In the genomic region with DNA sequence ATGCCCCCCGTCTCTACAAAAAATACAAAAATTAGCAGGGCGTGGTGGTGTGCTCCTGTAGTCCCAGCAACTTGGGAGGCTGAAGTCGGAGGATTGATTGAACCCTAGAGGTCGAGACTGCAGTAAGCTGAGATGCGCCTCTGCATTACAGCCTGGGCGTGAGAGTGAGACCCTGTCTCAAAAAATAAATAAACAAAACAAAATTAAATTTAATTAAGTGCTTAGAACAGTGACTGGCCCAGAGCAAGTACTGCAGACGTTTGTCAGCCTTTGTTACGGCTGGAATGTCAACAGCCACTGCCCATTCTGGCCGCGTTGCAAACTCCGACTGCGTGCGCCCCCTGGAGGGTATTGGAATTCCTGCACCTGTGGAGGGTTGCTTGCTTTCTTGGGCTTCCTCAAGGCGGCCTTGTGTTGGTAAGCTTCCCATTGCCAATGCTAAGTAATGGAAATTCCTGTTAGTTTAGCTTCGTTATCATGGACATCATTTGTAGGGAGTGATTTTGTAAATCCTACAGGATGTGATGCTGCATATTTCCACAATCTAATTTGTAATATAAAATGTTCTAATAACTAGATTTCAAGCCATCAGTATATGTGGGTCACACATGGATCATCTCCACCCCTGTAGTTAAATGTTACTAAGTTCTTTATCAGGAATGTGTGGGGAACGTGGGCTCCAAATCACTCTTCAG, we compare ENCODE assay signal across 8 cellular contexts. TPM values are rescaled to one million over a fixed set of nuclear protein-coding genes. Genes with fewer than 3 reads are reported as not detected.
DNase-seq lines count a peak whose midpoint lies in the region; ATAC-seq and TF ChIP-seq lines count a peak whose summit lies in the region.

No MANE protein-coding gene starts in this region.

- ATAC-seq in HG02759 (IDR thresholded peaks at IDR 0.05; ENCODE audit: unreplicated experiment) (peak; percentile 80), GM21515 (IDR thresholded peaks at IDR 0.05; ENCODE audit: unreplicated experiment) (no peak)
- peak; percentile 73 for ATAC-seq in effector memory CD8-positive, alpha-beta T cell (replicated peaks)

- peaks cover 21 to 65% of the 10 kb centered on the region in 2 donors for H3K27me3 Mint-ChIP-seq in effector memory CD8-positive, alpha-beta T cell
- H3K27me3 Mint-ChIP-seq in mesothelial cell of epicardium (ENCODE audit: low read depth): peaks cover 51% of the 10 kb centered on the region

- H3K4me3 Mint-ChIP-seq in effector memory CD8-positive, alpha-beta T cell: no peak overlapping the region
- H3K4me3 Mint-ChIP-seq in mesothelial cell of epicardium: no peak overlapping the region

- H3K4me1 Mint-ChIP-seq in effector memory CD8-positive, alpha-beta T cell (ENCODE audit: low read depth in 2 of 2): no peaks in the 10 kb centered on the region
- no peaks in the 10 kb centered on the region for H3K4me1 Mint-ChIP-seq in mesothelial cell of epicardium

- H3K27ac Mint-ChIP-seq in effector memory CD8-positive, alpha-beta T cell: no peak overlapping the region
- no peak overlapping the region for H3K27ac Mint-ChIP-seq in mesothelial cell of epicardium

- DNase-seq in DMS153 treated with DMSO at 0.1 percent for 48 hours (lab: John Stamatoyannopoulos, UW; ENCODE audit: unreplicated experiment) (peak; percentile 46), NOMO-1 (lab: John Stamatoyannopoulos, UW; ENCODE audit: unreplicated experiment in 2 of 2) (peak; percentile 51 to 66), mesothelial cell of epicardium (ENCODE audit: low spot score in 2 of 2, unreplicated experiment in 2 of 2) (peak in 1 of 2 experiments; percentile 86)
- DNase-seq in activated CD8-positive, alpha-beta memory T cell treated with anti-CD3 and anti-CD28 coated beads for 1 hour (ENCODE audit: extremely low read depth in 1 of 2, low read depth in 1 of 2): peak; percentile 25 to 55
- DNase-seq in effector memory CD8-positive, alpha-beta T cell: peak; percentile 64 to 76 (median 69)
- DNase-seq in stimulated activated CD8-positive, alpha-beta memory T cell treated with anti-CD3 and anti-CD28 coated beads, Interleukin-4, amount 100 ng/mL, for 1 hour (ENCODE audit: low read depth in 2 of 2, low spot score in 1 of 2): peak; percentile 40 to 50

- no peaks in the 10 kb centered on the region for H3K9me3 Mint-ChIP-seq in effector memory CD8-positive, alpha-beta T cell
- peaks cover 7% of the 10 kb centered on the region for H3K9me3 Mint-ChIP-seq in mesothelial cell of epicardium

- no peaks in the 10 kb centered on the region for H3K36me3 Mint-ChIP-seq in effector memory CD8-positive, alpha-beta T cell (ENCODE audit: insufficient read depth)
- no peaks in the 10 kb centered on the region for H3K36me3 Mint-ChIP-seq in mesothelial cell of epicardium

- peak; percentile 91 for TF ChIP-seq CTCF in mesothelial cell of epicardium (IDR thresholded peaks at IDR 0.05; ENCODE audit: unreplicated experiment)

RNA-seq across cellular contexts. Expression of a gene that starts 15.9 kb away (rescaled TPM):
- total RNA-seq in mesothelial cell of epicardium: 0.44 to 0.66 TPM in 2 of 3 replicates, not detected in the other

RNA-seq across cellular contexts. Expression of a gene that starts 19.4 kb away (rescaled TPM):
- 0.22 to 0.34 TPM (median 0.27 TPM) in 3 replicates for total RNA-seq in mesothelial cell of epicardium

RNA-seq across cellular contexts. Expression of a gene that starts 58.6 kb away (rescaled TPM):
- total RNA-seq in mesothelial cell of epicardium: 3.6 to 4.9 TPM (median 4.0 TPM) in 3 replicates
